In genomic region chr7:116776610-116777289, GRCh38 we compare ENCODE assay signal across 8 cellular contexts.
DNase-seq lines count a peak whose midpoint lies in the region; ATAC-seq and TF ChIP-seq lines count a peak whose summit lies in the region.

No MANE protein-coding gene starts in this region.

- H3K36me3 Mint-ChIP-seq in neural progenitor cell: no peaks in the 10 kb centered on the region

- no peaks in the 10 kb centered on the region for H3K27me3 Mint-ChIP-seq in neural progenitor cell (ENCODE audit: insufficient read depth, low read depth)

- no peaks in the 10 kb centered on the region for H3K27me3 ChIP-seq in neural progenitor cell

- no peaks in the 10 kb centered on the region for H3K36me3 ChIP-seq in neural progenitor cell
- no peaks in the 10 kb centered on the region for H3K36me3 ChIP-seq in OCI-LY7 (ENCODE audit: insufficient read depth, low read length)

- DNase-seq in HT1080 (ENCODE audit: low read depth) (peak; percentile 91), fibroblast of peridontal ligament (ENCODE audit: extremely low read depth) (peak; percentile 75), neural progenitor cell (ENCODE audit: low spot score) (no peak), OCI-LY7 (ENCODE audit: low spot score) (no peak), NCI-H526 treated with DMSO at 0.1 percent for 48 hours (lab: John Stamatoyannopoulos, UW) (no peak)

- H2AFZ ChIP-seq in neural progenitor cell (replicated peaks) (no peak overlapping the region), OCI-LY7 (ENCODE audit: low read length) (no peak overlapping the region)

- H3K4me2 ChIP-seq in neural progenitor cell: no peak overlapping the region
- no peak overlapping the region for H3K4me2 ChIP-seq in OCI-LY7 (ENCODE audit: low read length)

- H3F3A ChIP-seq in neural progenitor cell (ENCODE audit: low read depth): peaks cover 9% of the 10 kb centered on the region

- no peaks in the 10 kb centered on the region for H3K9me3 ChIP-seq in neural progenitor cell (ENCODE audit: low read depth)
- H3K9me3 ChIP-seq in OCI-LY7 (ENCODE audit: low read length): no peaks in the 10 kb centered on the region

- ATAC-seq in GM19452 (IDR thresholded peaks at IDR 0.05; ENCODE audit: unreplicated experiment) (peak; percentile 74), GM19035 (IDR thresholded peaks at IDR 0.05; ENCODE audit: unreplicated experiment) (no peak)

- no peaks in the 10 kb centered on the region for H3K79me2 ChIP-seq in neural progenitor cell (ENCODE audit: low read depth)
- no peaks in the 10 kb centered on the region for H3K79me2 ChIP-seq in OCI-LY7 (ENCODE audit: insufficient read depth, low read depth, low read length)

- H3K4me1 Mint-ChIP-seq in neural progenitor cell: peaks cover 9% of the 10 kb centered on the region

- H3K4me1 ChIP-seq in neural progenitor cell (peaks cover 14% of the 10 kb centered on the region), OCI-LY7 (ENCODE audit: insufficient read depth, low read length, poor library complexity, severe bottlenecking) (no peaks in the 10 kb centered on the region)

- H3K9me3 Mint-ChIP-seq in neural progenitor cell: no peaks in the 10 kb centered on the region

- H3K4me3 ChIP-seq in neural progenitor cell: no peak overlapping the region
- H3K4me3 ChIP-seq in OCI-LY7 (ENCODE audit: low read depth, low read length, poor library complexity, severe bottlenecking): no peak overlapping the region

- BruUV-seq in OCI-LY7 (replicated peaks; lab: Mats Ljungman, UMichigan): no TSS peak

- peak overlapping the region; percentile 59 for H3K27ac ChIP-seq in 22Rv1
- no peak overlapping the region for H3K27ac ChIP-seq in neural progenitor cell
- no peak overlapping the region for H3K27ac ChIP-seq in OCI-LY7 (ENCODE audit: low read depth, low read length, poor library complexity, severe bottlenecking)

- no peak overlapping the region for H3K27ac Mint-ChIP-seq in neural progenitor cell

- TF ChIP-seq CTCF in 22Rv1 (IDR thresholded peaks at IDR 0.05): no peak
- no peak for TF ChIP-seq CTCF in neural progenitor cell (IDR thresholded peaks at IDR 0.05)
- TF ChIP-seq CTCF in OCI-LY7 (conservative IDR thresholded peaks at IDR 0.05; ENCODE audit: low read length): no peak

- no peaks in the 10 kb centered on the region for H3K9me2 ChIP-seq in OCI-LY7 (ENCODE audit: insufficient read depth, low read length)

- CTCF ChIA-PET in OCI-LY7 (lab: Charles Lee; ENCODE audit: unreplicated experiment): no interaction called here

- no peaks in the 10 kb centered on the region for H4K20me1 ChIP-seq in neural progenitor cell (ENCODE audit: low read depth)
- H4K20me1 ChIP-seq in OCI-LY7 (ENCODE audit: insufficient read depth, low read length): no peaks in the 10 kb centered on the region

- intact Hi-C loops in OCI-LY7 (cut with micrococcal nuclease; ENCODE audit: unreplicated experiment): no loop called here

- no peak overlapping the region for H3K9ac ChIP-seq in neural progenitor cell

- POLR2A ChIA-PET in OCI-LY7 (lab: Charles Lee): interaction anchor here (0.6 to 1.5 kb wide), 2 partner anchors 13 to 260 kb away, joined by 3 to 5 read pairs; no protein-coding TSS in a partner anchor

- H3K4me3 Mint-ChIP-seq in neural progenitor cell: no peak overlapping the region

Comparison
In these comparisons a context has a peak if more than half of its experiments do, and no peak if none do; other contexts are left out.
1. DNase-seq: peak in HT1080 (single experiment) and fibroblast of peridontal ligament (single experiment); none in neural progenitor cell (single experiment), OCI-LY7 (single experiment) and NCI-H526 treated with DMSO at 0.1 percent for 48 hours (single experiment).